In the genomic region with DNA sequence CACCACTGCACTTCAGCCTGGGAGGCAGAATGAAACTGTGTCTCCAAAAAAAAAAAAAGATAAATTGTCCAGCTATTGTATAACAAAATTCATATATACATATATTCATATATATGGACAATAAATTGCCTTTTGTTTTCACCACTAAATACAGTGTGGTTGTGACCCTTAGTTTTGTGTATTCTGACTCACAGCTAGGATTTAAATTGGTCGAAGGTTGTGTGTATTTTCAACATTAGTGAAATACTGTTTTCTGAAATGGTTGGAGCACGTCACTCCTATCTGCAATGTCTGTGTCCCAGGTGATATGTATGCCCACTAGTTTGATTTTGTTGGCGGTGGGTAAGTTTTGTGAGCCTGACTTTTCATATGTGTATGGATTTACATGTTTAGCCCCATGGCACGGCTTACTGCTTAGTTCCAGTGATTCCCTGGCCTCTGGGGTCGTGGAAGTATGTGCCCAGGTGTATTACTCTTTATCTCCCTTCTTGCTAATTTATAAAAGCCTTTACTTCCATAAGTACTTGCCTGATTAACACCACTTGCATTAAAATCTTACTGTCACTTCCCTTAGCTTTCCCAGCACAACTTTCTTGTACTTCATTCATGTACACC, we compare ENCODE assay signal across 2 cellular contexts.
TF ChIP-seq lines count a peak whose summit lies in the region.

No MANE protein-coding gene starts in this region.

TF ChIP-seq in WTC11, 78 proteins besides CTCF, POLR2A, EP300 and RAD21:
- TF ChIP-seq, protein P1, sequence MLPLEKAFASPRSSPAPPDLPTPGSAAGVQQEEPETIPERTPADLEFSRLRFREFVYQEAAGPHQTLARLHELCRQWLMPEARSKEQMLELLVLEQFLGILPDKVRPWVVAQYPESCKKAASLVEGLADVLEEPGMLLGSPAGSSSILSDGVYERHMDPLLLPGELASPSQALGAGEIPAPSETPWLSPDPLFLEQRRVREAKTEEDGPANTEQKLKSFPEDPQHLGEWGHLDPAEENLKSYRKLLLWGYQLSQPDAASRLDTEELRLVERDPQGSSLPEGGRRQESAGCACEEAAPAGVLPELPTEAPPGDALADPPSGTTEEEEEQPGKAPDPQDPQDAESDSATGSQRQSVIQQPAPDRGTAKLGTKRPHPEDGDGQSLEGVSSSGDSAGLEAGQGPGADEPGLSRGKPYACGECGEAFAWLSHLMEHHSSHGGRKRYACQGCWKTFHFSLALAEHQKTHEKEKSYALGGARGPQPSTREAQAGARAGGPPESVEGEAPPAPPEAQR (CRISPR knock-in tag; IDR thresholded peaks at IDR 0.05): no peak
- TF ChIP-seq SMAD4 (CRISPR knock-in tag; IDR thresholded peaks at IDR 0.05) (no peak), ELF4 (CRISPR knock-in tag; IDR thresholded peaks at IDR 0.05; ENCODE audit: low read depth) (no peak), CREB1 (CRISPR knock-in tag; IDR thresholded peaks at IDR 0.05) (no peak), SOX15 (CRISPR knock-in tag; IDR thresholded peaks at IDR 0.05) (no peak), PRRX2 (CRISPR knock-in tag; IDR thresholded peaks at IDR 0.05) (no peak), ERG (CRISPR knock-in tag; IDR thresholded peaks at IDR 0.05) (no peak), NR1H2 (CRISPR knock-in tag; IDR thresholded peaks at IDR 0.05) (no peak)
- TF ChIP-seq, protein P2, sequence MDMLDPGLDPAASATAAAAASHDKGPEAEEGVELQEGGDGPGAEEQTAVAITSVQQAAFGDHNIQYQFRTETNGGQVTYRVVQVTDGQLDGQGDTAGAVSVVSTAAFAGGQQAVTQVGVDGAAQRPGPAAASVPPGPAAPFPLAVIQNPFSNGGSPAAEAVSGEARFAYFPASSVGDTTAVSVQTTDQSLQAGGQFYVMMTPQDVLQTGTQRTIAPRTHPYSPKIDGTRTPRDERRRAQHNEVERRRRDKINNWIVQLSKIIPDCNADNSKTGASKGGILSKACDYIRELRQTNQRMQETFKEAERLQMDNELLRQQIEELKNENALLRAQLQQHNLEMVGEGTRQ (CRISPR knock-in tag; IDR thresholded peaks at IDR 0.05): no peak
- TF ChIP-seq, protein P3, sequence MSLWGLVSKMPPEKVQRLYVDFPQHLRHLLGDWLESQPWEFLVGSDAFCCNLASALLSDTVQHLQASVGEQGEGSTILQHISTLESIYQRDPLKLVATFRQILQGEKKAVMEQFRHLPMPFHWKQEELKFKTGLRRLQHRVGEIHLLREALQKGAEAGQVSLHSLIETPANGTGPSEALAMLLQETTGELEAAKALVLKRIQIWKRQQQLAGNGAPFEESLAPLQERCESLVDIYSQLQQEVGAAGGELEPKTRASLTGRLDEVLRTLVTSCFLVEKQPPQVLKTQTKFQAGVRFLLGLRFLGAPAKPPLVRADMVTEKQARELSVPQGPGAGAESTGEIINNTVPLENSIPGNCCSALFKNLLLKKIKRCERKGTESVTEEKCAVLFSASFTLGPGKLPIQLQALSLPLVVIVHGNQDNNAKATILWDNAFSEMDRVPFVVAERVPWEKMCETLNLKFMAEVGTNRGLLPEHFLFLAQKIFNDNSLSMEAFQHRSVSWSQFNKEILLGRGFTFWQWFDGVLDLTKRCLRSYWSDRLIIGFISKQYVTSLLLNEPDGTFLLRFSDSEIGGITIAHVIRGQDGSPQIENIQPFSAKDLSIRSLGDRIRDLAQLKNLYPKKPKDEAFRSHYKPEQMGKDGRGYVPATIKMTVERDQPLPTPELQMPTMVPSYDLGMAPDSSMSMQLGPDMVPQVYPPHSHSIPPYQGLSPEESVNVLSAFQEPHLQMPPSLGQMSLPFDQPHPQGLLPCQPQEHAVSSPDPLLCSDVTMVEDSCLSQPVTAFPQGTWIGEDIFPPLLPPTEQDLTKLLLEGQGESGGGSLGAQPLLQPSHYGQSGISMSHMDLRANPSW (CRISPR knock-in tag; conservative IDR thresholded peaks at IDR 0.05; ENCODE audit: low read depth): no peak

TF ChIP-seq in HepG2, 621 proteins besides CTCF, POLR2A, EP300 and RAD21 (continues in another document):
- TF ChIP-seq ZNF317 (CRISPR knock-in tag; IDR thresholded peaks at IDR 0.05) (no peak), IRF1 (CRISPR knock-in tag; IDR thresholded peaks at IDR 0.05; ENCODE audit: low read depth) (no peak), TEF (CRISPR knock-in tag; IDR thresholded peaks at IDR 0.05) (no peak), RFXAP (CRISPR knock-in tag; IDR thresholded peaks at IDR 0.05; ENCODE audit: borderline replicate concordance) (0 out of 2 replicates have a peak, but pooled peaks have one; percentile 15), ZFP37 (CRISPR knock-in tag; IDR thresholded peaks at IDR 0.05; ENCODE audit: borderline replicate concordance) (no peak), ZNF564 (CRISPR knock-in tag; IDR thresholded peaks at IDR 0.05) (no peak), ISL2 (CRISPR knock-in tag; IDR thresholded peaks at IDR 0.05) (0 out of 2 replicates have a peak, but pooled peaks have one; percentile 44), ZFP1 (CRISPR knock-in tag; IDR thresholded peaks at IDR 0.05) (no peak), ATF7-NPFF (CRISPR knock-in tag; IDR thresholded peaks at IDR 0.05; ENCODE audit: low read depth) (no peak), ZFP36L1 (CRISPR knock-in tag; IDR thresholded peaks at IDR 0.05) (peak; percentile 58; the same call in 1 of the 2 replicates), GFI1 (CRISPR knock-in tag; IDR thresholded peaks at IDR 0.05; ENCODE audit: borderline replicate concordance) (peak; percentile 87), PAX8 (CRISPR knock-in tag; IDR thresholded peaks at IDR 0.05; ENCODE audit: borderline replicate concordance) (no peak), SOX13 (IDR thresholded peaks at IDR 0.05) (no peak), SOX13 (CRISPR knock-in tag; conservative IDR thresholded peaks at IDR 0.05 in 1 of 2, IDR thresholded peaks at IDR 0.05 in 1 of 2) (peak in 1 of 2 experiments; percentile 78; a peak in 2 of 4 replicates), NR1H2 (CRISPR knock-in tag; IDR thresholded peaks at IDR 0.05; ENCODE audit: borderline replicate concordance, low read depth) (no peak), MLX (CRISPR knock-in tag; IDR thresholded peaks at IDR 0.05) (no peak), HDAC1 (CRISPR knock-in tag; IDR thresholded peaks at IDR 0.05) (peak; percentile 50; the same call in 1 of the 2 replicates), HNRNPL (IDR thresholded peaks at IDR 0.05; ENCODE audit: low read depth, low read length) (no peak), ZNF781 (CRISPR knock-in tag; IDR thresholded peaks at IDR 0.05; ENCODE audit: borderline replicate concordance, not compliant biosample characterization) (no peak), NFATC3 (CRISPR knock-in tag; IDR thresholded peaks at IDR 0.05) (no peak), PPARG (CRISPR knock-in tag; conservative IDR thresholded peaks at IDR 0.05) (peak; percentile 97), DDIT3 (CRISPR knock-in tag; IDR thresholded peaks at IDR 0.05) (no peak), SRF (IDR thresholded peaks at IDR 0.05; ENCODE audit: low read depth, low read length) (no peak), ZNF614 (CRISPR knock-in tag; IDR thresholded peaks at IDR 0.05; ENCODE audit: borderline replicate concordance) (no peak), KDM1A (CRISPR knock-in tag; IDR thresholded peaks at IDR 0.05) (no peak), ZNF598 (CRISPR knock-in tag; IDR thresholded peaks at IDR 0.05; ENCODE audit: borderline replicate concordance) (no peak), ZBTB37 (CRISPR knock-in tag; IDR thresholded peaks at IDR 0.05) (no peak), DPF2 (CRISPR knock-in tag; IDR thresholded peaks at IDR 0.05; ENCODE audit: borderline replicate concordance, low read depth) (peak; percentile 80; the same call in 1 of the 2 replicates), RNF2 (conservative IDR thresholded peaks at IDR 0.05; ENCODE audit: low read depth) (no peak), TAF15 (IDR thresholded peaks at IDR 0.05; ENCODE audit: low read depth, low read length, poor library complexity, severe bottlenecking) (no peak), CENPT (CRISPR knock-in tag; IDR thresholded peaks at IDR 0.05; ENCODE audit: low read depth) (no peak), MZF1 (CRISPR knock-in tag; IDR thresholded peaks at IDR 0.05; ENCODE audit: borderline replicate concordance) (no peak), REL (CRISPR knock-in tag; conservative IDR thresholded peaks at IDR 0.05) (no peak), ZNF18 (CRISPR knock-in tag; IDR thresholded peaks at IDR 0.05; ENCODE audit: insufficient replicate concordance) (no peak)
- TF ChIP-seq, protein P4, sequence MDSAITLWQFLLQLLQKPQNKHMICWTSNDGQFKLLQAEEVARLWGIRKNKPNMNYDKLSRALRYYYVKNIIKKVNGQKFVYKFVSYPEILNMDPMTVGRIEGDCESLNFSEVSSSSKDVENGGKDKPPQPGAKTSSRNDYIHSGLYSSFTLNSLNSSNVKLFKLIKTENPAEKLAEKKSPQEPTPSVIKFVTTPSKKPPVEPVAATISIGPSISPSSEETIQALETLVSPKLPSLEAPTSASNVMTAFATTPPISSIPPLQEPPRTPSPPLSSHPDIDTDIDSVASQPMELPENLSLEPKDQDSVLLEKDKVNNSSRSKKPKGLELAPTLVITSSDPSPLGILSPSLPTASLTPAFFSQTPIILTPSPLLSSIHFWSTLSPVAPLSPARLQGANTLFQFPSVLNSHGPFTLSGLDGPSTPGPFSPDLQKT (CRISPR knock-in tag; IDR thresholded peaks at IDR 0.05; ENCODE audit: borderline replicate concordance): no peak
- TF ChIP-seq, protein P5, sequence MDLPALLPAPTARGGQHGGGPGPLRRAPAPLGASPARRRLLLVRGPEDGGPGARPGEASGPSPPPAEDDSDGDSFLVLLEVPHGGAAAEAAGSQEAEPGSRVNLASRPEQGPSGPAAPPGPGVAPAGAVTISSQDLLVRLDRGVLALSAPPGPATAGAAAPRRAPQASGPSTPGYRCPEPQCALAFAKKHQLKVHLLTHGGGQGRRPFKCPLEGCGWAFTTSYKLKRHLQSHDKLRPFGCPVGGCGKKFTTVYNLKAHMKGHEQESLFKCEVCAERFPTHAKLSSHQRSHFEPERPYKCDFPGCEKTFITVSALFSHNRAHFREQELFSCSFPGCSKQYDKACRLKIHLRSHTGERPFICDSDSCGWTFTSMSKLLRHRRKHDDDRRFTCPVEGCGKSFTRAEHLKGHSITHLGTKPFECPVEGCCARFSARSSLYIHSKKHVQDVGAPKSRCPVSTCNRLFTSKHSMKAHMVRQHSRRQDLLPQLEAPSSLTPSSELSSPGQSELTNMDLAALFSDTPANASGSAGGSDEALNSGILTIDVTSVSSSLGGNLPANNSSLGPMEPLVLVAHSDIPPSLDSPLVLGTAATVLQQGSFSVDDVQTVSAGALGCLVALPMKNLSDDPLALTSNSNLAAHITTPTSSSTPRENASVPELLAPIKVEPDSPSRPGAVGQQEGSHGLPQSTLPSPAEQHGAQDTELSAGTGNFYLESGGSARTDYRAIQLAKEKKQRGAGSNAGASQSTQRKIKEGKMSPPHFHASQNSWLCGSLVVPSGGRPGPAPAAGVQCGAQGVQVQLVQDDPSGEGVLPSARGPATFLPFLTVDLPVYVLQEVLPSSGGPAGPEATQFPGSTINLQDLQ (CRISPR knock-in tag; IDR thresholded peaks at IDR 0.05): no peak
- TF ChIP-seq, protein P6, sequence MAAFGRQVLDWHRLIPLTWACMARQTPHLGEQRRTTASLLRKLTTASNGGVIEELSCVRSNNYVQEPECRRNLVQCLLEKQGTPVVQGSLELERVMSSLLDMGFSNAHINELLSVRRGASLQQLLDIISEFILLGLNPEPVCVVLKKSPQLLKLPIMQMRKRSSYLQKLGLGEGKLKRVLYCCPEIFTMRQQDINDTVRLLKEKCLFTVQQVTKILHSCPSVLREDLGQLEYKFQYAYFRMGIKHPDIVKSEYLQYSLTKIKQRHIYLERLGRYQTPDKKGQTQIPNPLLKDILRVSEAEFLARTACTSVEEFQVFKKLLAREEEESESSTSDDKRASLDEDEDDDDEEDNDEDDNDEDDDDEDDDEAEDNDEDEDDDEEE (CRISPR knock-in tag; IDR thresholded peaks at IDR 0.05): no peak
